Comparison of ENCODE assay signal across 1 cellular context in genomic region chr16:27470567-27471431, GRCh38.
TF ChIP-seq lines count a peak whose summit lies in the region.

No MANE protein-coding gene starts in this region.

TF ChIP-seq in HepG2, 621 proteins besides CTCF, POLR2A, EP300 and RAD21 (continued from another document and continues in another):
- TF ChIP-seq RERE (CRISPR knock-in tag; IDR thresholded peaks at IDR 0.05; ENCODE audit: low read depth) (no peak), POGK (CRISPR knock-in tag; conservative IDR thresholded peaks at IDR 0.05) (no peak), U2AF1 (optimal IDR thresholded peaks at IDR 0.05; ENCODE audit: low read depth, low read length) (peak; percentile 42), CEBPG (CRISPR knock-in tag; IDR thresholded peaks at IDR 0.05) (peak; percentile 61; the same call in 1 of the 2 replicates), ZNF644 (CRISPR knock-in tag; IDR thresholded peaks at IDR 0.05; ENCODE audit: low read depth) (0 out of 2 replicates have a peak, but pooled peaks have one; percentile 46), THRA (CRISPR knock-in tag; IDR thresholded peaks at IDR 0.05; ENCODE audit: borderline replicate concordance) (peak; percentile 99), MEF2D (CRISPR knock-in tag; IDR thresholded peaks at IDR 0.05) (peak; percentile 58; the same call in 1 of the 2 replicates), RXRB (CRISPR knock-in tag; IDR thresholded peaks at IDR 0.05; ENCODE audit: borderline replicate concordance) (peak; percentile 100), SMAD1 (CRISPR knock-in tag; IDR thresholded peaks at IDR 0.05; ENCODE audit: borderline replicate concordance, low read depth) (0 out of 2 replicates have a peak, but pooled peaks have one; percentile 42), ZNF296 (CRISPR knock-in tag; conservative IDR thresholded peaks at IDR 0.05) (no peak), IRF9 (CRISPR knock-in tag; IDR thresholded peaks at IDR 0.05; ENCODE audit: borderline replicate concordance) (peak; percentile 57; the same call in 1 of the 2 replicates), MED1 (CRISPR knock-in tag; IDR thresholded peaks at IDR 0.05) (peak; percentile 88), NCOA2 (CRISPR knock-in tag; IDR thresholded peaks at IDR 0.05) (peak; percentile 66), JUND (CRISPR knock-in tag; IDR thresholded peaks at IDR 0.05) (peak; percentile 94), MXD1 (CRISPR knock-in tag; IDR thresholded peaks at IDR 0.05) (peak; percentile 80), ZNF317 (CRISPR knock-in tag; IDR thresholded peaks at IDR 0.05) (peak; percentile 79), ZFP62 (CRISPR knock-in tag; IDR thresholded peaks at IDR 0.05) (no peak), NRL (CRISPR knock-in tag; IDR thresholded peaks at IDR 0.05; ENCODE audit: borderline replicate concordance) (no peak), ZHX1 (CRISPR knock-in tag; IDR thresholded peaks at IDR 0.05; ENCODE audit: low read depth) (0 out of 2 replicates have a peak, but pooled peaks have one; percentile 61), YEATS2 (CRISPR knock-in tag; IDR thresholded peaks at IDR 0.05; ENCODE audit: borderline replicate concordance) (peak; percentile 55; the same call in 1 of the 2 replicates), ZNF263 (CRISPR knock-in tag; IDR thresholded peaks at IDR 0.05) (no peak), KLF9 (CRISPR knock-in tag; IDR thresholded peaks at IDR 0.05; ENCODE audit: low read depth) (0 out of 2 replicates have a peak, but pooled peaks have one; percentile 51), AKAP8 (CRISPR knock-in tag; IDR thresholded peaks at IDR 0.05) (peak; percentile 31; the same call in 1 of the 2 replicates), ZBTB46 (CRISPR knock-in tag; IDR thresholded peaks at IDR 0.05; ENCODE audit: borderline replicate concordance) (no peak), ZSCAN9 (CRISPR knock-in tag; IDR thresholded peaks at IDR 0.05; ENCODE audit: borderline replicate concordance) (no peak), BRCA1 (CRISPR knock-in tag; IDR thresholded peaks at IDR 0.05) (no peak), ZFP90 (CRISPR knock-in tag; IDR thresholded peaks at IDR 0.05; ENCODE audit: borderline replicate concordance) (no peak), REPIN1 (CRISPR knock-in tag; IDR thresholded peaks at IDR 0.05; ENCODE audit: borderline replicate concordance, low read depth) (no peak), CBX5 (CRISPR knock-in tag; IDR thresholded peaks at IDR 0.05; ENCODE audit: borderline replicate concordance) (no peak), TBL1XR1 (IDR thresholded peaks at IDR 0.05; ENCODE audit: borderline replicate concordance, low read length, partially characterized antibody) (peak; percentile 53), FOXK2 (IDR thresholded peaks at IDR 0.05) (no peak), MIXL1 (CRISPR knock-in tag; IDR thresholded peaks at IDR 0.05) (0 out of 2 replicates have a peak, but pooled peaks have one; percentile 45), ZNF850 (CRISPR knock-in tag; conservative IDR thresholded peaks at IDR 0.05) (no peak), DDIT3 (CRISPR knock-in tag; IDR thresholded peaks at IDR 0.05) (no peak), FOXP4 (CRISPR knock-in tag; IDR thresholded peaks at IDR 0.05) (no peak), ZEB1 (IDR thresholded peaks at IDR 0.05; ENCODE audit: insufficient replicate concordance, low read depth) (no peak), PRDM10 (CRISPR knock-in tag; IDR thresholded peaks at IDR 0.05; ENCODE audit: low read depth) (no peak), ELF1 (CRISPR knock-in tag; IDR thresholded peaks at IDR 0.05) (peak; percentile 60; the same call in 1 of the 2 replicates), RBM22 (optimal IDR thresholded peaks at IDR 0.05; ENCODE audit: low read length) (peak; percentile 44)
